In genomic region chr2:105744091-105744908, GRCh38 we compare ENCODE assay signal across 8 cellular contexts. TPM values are rescaled to one million over a fixed set of nuclear protein-coding genes. Genes with fewer than 3 reads are reported as not detected.
DNase-seq lines count a peak whose midpoint lies in the region; ATAC-seq and TF ChIP-seq lines count a peak whose summit lies in the region.

No MANE protein-coding gene starts in this region.

- peak; percentile 38 for TF ChIP-seq POLR2A in GM19193 (IDR thresholded peaks at IDR 0.05; ENCODE audit: extremely low read depth, insufficient read depth, insufficient read length)
- no peak for TF ChIP-seq POLR2A in vagina (IDR thresholded peaks at IDR 0.05)

- POLR2A ChIA-PET in OCI-LY7 (lab: Charles Lee): interaction anchor here (1.0 to 2.6 kb wide), 9 partner anchors 8 to 54 kb away, joined by 3 to 26 read pairs (median 6); no protein-coding TSS in a partner anchor

- TF ChIP-seq CTCF in OCI-LY7 (conservative IDR thresholded peaks at IDR 0.05; ENCODE audit: low read length) (0 out of 2 replicates have a peak, but pooled peaks have one; percentile 13), foreskin keratinocyte (conservative IDR thresholded peaks at IDR 0.05) (no peak), neural crest cell (conservative IDR thresholded peaks at IDR 0.05) (no peak), vagina (IDR thresholded peaks at IDR 0.05) (no peak)

- peak; percentile 70 for ATAC-seq in HG03175 (IDR thresholded peaks at IDR 0.05; ENCODE audit: unreplicated experiment)
- peak; percentile 77 for ATAC-seq in foreskin keratinocyte

- peaks cover 53% of the 10 kb centered on the region for H3K4me1 Mint-ChIP-seq in neural crest cell

- H3K27ac Mint-ChIP-seq in neural crest cell (ENCODE audit: unreplicated experiment): peak overlapping the region; percentile 90

- DNase-seq in CD1c-positive myeloid dendritic cell (ENCODE audit: extremely low spot score) (peak; percentile 71), OCI-LY7 (ENCODE audit: low spot score) (peak; percentile 79), activated gamma-delta T cell (lab: John Stamatoyannopoulos, UW) (peak; percentile 61), foreskin keratinocyte (no peak), neural crest cell (ENCODE audit: low read depth, low spot score) (peak; percentile 50), vagina (ENCODE audit: extremely low spot score in 2 of 2) (no peak)

- no peaks in the 10 kb centered on the region for H3K9me3 Mint-ChIP-seq in neural crest cell

- H3K36me3 Mint-ChIP-seq in neural crest cell (ENCODE audit: low read depth): peaks cover 6% of the 10 kb centered on the region

- CTCF ChIA-PET in OCI-LY7 (lab: Charles Lee; ENCODE audit: unreplicated experiment): interaction anchor here (1.8 to 2.0 kb wide), 2 partner anchors 14 to 17 kb away, joined by 4 to 6 read pairs; no protein-coding TSS in a partner anchor

- peak overlapping the region; percentile 93 for H3K4me3 Mint-ChIP-seq in neural crest cell

- H3K27ac ChIP-seq in OCI-LY7 (ENCODE audit: low read depth, low read length, poor library complexity, severe bottlenecking) (peak overlapping the region; percentile 37), foreskin keratinocyte (no peak overlapping the region), vagina (peak overlapping the region; percentile 96)

- peak overlapping the region; percentile 68 for H3K4me3 ChIP-seq in OCI-LY7 (ENCODE audit: low read depth, low read length, poor library complexity, severe bottlenecking)
- peak overlapping the region; percentile 76 to 88 for H3K4me3 ChIP-seq in vagina

- no peaks in the 10 kb centered on the region for H3K27me3 ChIP-seq in foreskin keratinocyte
- no peaks in the 10 kb centered on the region for H3K27me3 ChIP-seq in vagina

- H3K9me2 ChIP-seq in OCI-LY7 (ENCODE audit: insufficient read depth, low read length): no peaks in the 10 kb centered on the region

- H3K9me3 ChIP-seq in OCI-LY7 (ENCODE audit: low read length): no peaks in the 10 kb centered on the region
- H3K9me3 ChIP-seq in vagina: no peaks in the 10 kb centered on the region

- peaks cover 27% of the 10 kb centered on the region; the same call in 1 of the 2 replicates for H3K79me2 ChIP-seq in OCI-LY7 (ENCODE audit: insufficient read depth, low read depth, low read length)

- TSS peak; percentile 67 for BruUV-seq in OCI-LY7 (replicated peaks; lab: Mats Ljungman, UMichigan)

- peak overlapping the region; percentile 80; the same call in 1 of the 2 replicates for H2AFZ ChIP-seq in OCI-LY7 (ENCODE audit: low read length)

- peak overlapping the region; percentile 84 for H3K4me2 ChIP-seq in OCI-LY7 (ENCODE audit: low read length)

- peaks cover 7% of the 10 kb centered on the region for H3K27me3 Mint-ChIP-seq in neural crest cell (ENCODE audit: low read depth)

- H3K36me3 ChIP-seq in OCI-LY7 (ENCODE audit: insufficient read depth, low read length): peaks cover 15% of the 10 kb centered on the region
- H3K36me3 ChIP-seq in vagina: no peaks in the 10 kb centered on the region

- intact Hi-C loops in OCI-LY7 (cut with micrococcal nuclease; ENCODE audit: unreplicated experiment) (no loop called here), vagina (cut with DNase I) (no loop called here)

- peaks cover 59% of the 10 kb centered on the region for H3K4me1 ChIP-seq in OCI-LY7 (ENCODE audit: insufficient read depth, low read length, poor library complexity, severe bottlenecking)
- peaks cover 7% of the 10 kb centered on the region for H3K4me1 ChIP-seq in foreskin keratinocyte
- H3K4me1 ChIP-seq in vagina: peaks cover 45% of the 10 kb centered on the region

- peaks cover 21% of the 10 kb centered on the region; the same call in 1 of the 2 replicates for H4K20me1 ChIP-seq in OCI-LY7 (ENCODE audit: insufficient read depth, low read length)

RNA-seq across cellular contexts. Expression of gene NCK2, which starts 0.4 kb away (rescaled TPM):
- total RNA-seq in OCI-LY7 (2014; rRNA removed; shearing (Covaris generic)): 23.4 and 24.7 TPM in 2 replicates
- total RNA-seq in OCI-LY7 (2022) (33.5 and 34.2 TPM in 2 replicates), foreskin keratinocyte (46.0 and 66.3 TPM in 2 replicates), neural crest cell (67.7 and 71.9 TPM in 2 replicates), vagina (45.9 TPM)
- 32.0 and 44.1 TPM in 2 replicates for polyA plus RNA-seq in foreskin keratinocyte

Comparison
In these comparisons a context has a peak if more than half of its experiments do, and no peak if none do; other contexts are left out.
1. DNase-seq: peak in CD1c-positive myeloid dendritic cell (single experiment), OCI-LY7 (single experiment), activated gamma-delta T cell (single experiment) and neural crest cell (single experiment); none in foreskin keratinocyte (0 of 2) and vagina (0 of 2).